In genomic region chr15:62407216-62407615, GRCh38 we compare ENCODE assay signal across 21 cellular contexts.
"Had no signal": no experiment of that assay in that cellular context is flagged by ENCODE, and none has a peak within 500 bp of the region (broad histone marks: within the 10 kb centered on the region; RNA-seq: fewer than 3 reads in every experiment).

No MANE protein-coding gene starts in this region.

- H3K27me3 ChIP-seq: MG63, SJSA1 had no signal

- H3K4me3 ChIP-seq: MG63, SJSA1, SK-N-MC had no signal

- H3K9me3 ChIP-seq: MG63 had no signal

- H3K36me3 ChIP-seq: SJSA1 had no signal

- DNase-seq: KBM-7, MG63, NCI-H1092, NCI-H1105 treated with DMSO at 0.1 percent for 48 hours, NCI-H1417 treated with DMSO at 0.1 percent for 48 hours, NCI-H146, NCI-H1694 treated with DMSO at 0.1 percent for 48 hours, NCI-H1930, NCI-H2081, NCI-H2107, NCI-H2227 treated with DMSO at 0.1 percent for 48 hours, NCI-H446, NCI-H510A, NCI-H524 treated with DMSO at 0.1 percent for 48 hours, NCI-H69, NCI-H774, Right ventricle myocardium superior, RPMI8226, SIG-M5 had no signal
